Comparison of ENCODE assay signal across 3 cellular contexts in the genomic region with DNA sequence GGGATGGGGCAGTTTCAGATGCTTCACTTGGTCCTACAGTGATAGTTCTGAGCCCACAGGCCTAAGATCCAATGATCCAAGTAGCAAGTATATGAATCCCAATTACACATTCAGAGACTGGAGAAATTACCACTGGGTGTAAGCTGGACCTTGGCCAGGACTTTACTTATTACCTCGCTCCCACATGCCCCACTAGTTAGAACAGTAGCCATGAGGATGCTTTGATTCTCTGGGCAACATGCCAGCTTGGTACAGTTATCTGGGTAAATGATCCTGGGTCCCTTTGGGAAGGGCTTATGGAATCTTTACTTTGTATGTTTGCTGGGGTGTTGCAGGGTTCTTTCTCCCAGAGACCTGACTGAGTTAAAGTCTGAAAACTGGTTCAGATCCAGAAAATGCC.
TF ChIP-seq lines count a peak whose summit lies in the region.

No MANE protein-coding gene starts in this region.

TF ChIP-seq in SK-N-SH, 30 proteins besides CTCF, POLR2A, EP300 and RAD21 (continued from another document and continues in another):
- TF ChIP-seq USF2 (IDR thresholded peaks at IDR 0.05; ENCODE audit: borderline replicate concordance, low read depth, low read length) = no peak
- TF ChIP-seq POLR2AphosphoS5 (IDR thresholded peaks at IDR 0.05; ENCODE audit: low read depth, low read length) = no peak
- TF ChIP-seq YY1 (IDR thresholded peaks at IDR 0.05; ENCODE audit: low read depth) = no peak
- no peak for TF ChIP-seq GATA2 (CRISPR knock-in tag; IDR thresholded peaks at IDR 0.05)
- TF ChIP-seq SMC3 (IDR thresholded peaks at IDR 0.05; ENCODE audit: low read depth, low read length) = no peak
- no peak for TF ChIP-seq IRF3 (IDR thresholded peaks at IDR 0.05; ENCODE audit: low read depth, low read length)
- no peak for TF ChIP-seq MXI1 (IDR thresholded peaks at IDR 0.05; ENCODE audit: low read depth, low read length)
- TF ChIP-seq FOXJ3 (CRISPR knock-in tag; IDR thresholded peaks at IDR 0.05) = no peak
- TF ChIP-seq TEAD4 (IDR thresholded peaks at IDR 0.05; ENCODE audit: borderline replicate concordance, insufficient read depth) = no peak
- TF ChIP-seq, protein P1, sequence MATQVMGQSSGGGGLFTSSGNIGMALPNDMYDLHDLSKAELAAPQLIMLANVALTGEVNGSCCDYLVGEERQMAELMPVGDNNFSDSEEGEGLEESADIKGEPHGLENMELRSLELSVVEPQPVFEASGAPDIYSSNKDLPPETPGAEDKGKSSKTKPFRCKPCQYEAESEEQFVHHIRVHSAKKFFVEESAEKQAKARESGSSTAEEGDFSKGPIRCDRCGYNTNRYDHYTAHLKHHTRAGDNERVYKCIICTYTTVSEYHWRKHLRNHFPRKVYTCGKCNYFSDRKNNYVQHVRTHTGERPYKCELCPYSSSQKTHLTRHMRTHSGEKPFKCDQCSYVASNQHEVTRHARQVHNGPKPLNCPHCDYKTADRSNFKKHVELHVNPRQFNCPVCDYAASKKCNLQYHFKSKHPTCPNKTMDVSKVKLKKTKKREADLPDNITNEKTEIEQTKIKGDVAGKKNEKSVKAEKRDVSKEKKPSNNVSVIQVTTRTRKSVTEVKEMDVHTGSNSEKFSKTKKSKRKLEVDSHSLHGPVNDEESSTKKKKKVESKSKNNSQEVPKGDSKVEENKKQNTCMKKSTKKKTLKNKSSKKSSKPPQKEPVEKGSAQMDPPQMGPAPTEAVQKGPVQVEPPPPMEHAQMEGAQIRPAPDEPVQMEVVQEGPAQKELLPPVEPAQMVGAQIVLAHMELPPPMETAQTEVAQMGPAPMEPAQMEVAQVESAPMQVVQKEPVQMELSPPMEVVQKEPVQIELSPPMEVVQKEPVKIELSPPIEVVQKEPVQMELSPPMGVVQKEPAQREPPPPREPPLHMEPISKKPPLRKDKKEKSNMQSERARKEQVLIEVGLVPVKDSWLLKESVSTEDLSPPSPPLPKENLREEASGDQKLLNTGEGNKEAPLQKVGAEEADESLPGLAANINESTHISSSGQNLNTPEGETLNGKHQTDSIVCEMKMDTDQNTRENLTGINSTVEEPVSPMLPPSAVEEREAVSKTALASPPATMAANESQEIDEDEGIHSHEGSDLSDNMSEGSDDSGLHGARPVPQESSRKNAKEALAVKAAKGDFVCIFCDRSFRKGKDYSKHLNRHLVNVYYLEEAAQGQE (IDR thresholded peaks at IDR 0.05; ENCODE audit: low read depth, low read length) = no peak
- TF ChIP-seq CHD2 (IDR thresholded peaks at IDR 0.05; ENCODE audit: low read length, partially characterized antibody) = no peak
- no peak for TF ChIP-seq MEF2A (IDR thresholded peaks at IDR 0.05; ENCODE audit: borderline replicate concordance, low read depth)
- no peak for TF ChIP-seq FOXM1 (IDR thresholded peaks at IDR 0.05; ENCODE audit: low read depth)
- no peak for TF ChIP-seq NFIC (IDR thresholded peaks at IDR 0.05; ENCODE audit: borderline replicate concordance)
- no peak for TF ChIP-seq SIN3A (IDR thresholded peaks at IDR 0.05; ENCODE audit: borderline replicate concordance, low read depth, low read length)

TF ChIP-seq in SK-N-SH treated with all-trans-retinoic acid at 6 μM for 48 hours, 23 proteins besides CTCF, POLR2A, EP300 and RAD21 (continued from another document and continues in another):
- TF ChIP-seq, protein P2, sequence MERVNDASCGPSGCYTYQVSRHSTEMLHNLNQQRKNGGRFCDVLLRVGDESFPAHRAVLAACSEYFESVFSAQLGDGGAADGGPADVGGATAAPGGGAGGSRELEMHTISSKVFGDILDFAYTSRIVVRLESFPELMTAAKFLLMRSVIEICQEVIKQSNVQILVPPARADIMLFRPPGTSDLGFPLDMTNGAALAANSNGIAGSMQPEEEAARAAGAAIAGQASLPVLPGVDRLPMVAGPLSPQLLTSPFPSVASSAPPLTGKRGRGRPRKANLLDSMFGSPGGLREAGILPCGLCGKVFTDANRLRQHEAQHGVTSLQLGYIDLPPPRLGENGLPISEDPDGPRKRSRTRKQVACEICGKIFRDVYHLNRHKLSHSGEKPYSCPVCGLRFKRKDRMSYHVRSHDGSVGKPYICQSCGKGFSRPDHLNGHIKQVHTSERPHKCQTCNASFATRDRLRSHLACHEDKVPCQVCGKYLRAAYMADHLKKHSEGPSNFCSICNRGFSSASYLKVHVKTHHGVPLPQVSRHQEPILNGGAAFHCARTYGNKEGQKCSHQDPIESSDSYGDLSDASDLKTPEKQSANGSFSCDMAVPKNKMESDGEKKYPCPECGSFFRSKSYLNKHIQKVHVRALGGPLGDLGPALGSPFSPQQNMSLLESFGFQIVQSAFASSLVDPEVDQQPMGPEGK (CRISPR knock-in tag; IDR thresholded peaks at IDR 0.05; ENCODE audit: borderline replicate concordance) = no peak
- TF ChIP-seq CSDC2 (CRISPR knock-in tag; IDR thresholded peaks at IDR 0.05) = no peak
- TF ChIP-seq ARNTL (CRISPR knock-in tag; IDR thresholded peaks at IDR 0.05; ENCODE audit: borderline replicate concordance, low read depth) = no peak
- TF ChIP-seq ZNF70 (CRISPR knock-in tag; IDR thresholded peaks at IDR 0.05) = no peak
- no peak for TF ChIP-seq TSHZ2 (CRISPR knock-in tag; IDR thresholded peaks at IDR 0.05)
- no peak for TF ChIP-seq PPARA (CRISPR knock-in tag; IDR thresholded peaks at IDR 0.05; ENCODE audit: borderline replicate concordance)
- no peak for TF ChIP-seq POU6F1 (CRISPR knock-in tag; IDR thresholded peaks at IDR 0.05; ENCODE audit: borderline replicate concordance, low read depth)
- TF ChIP-seq BACH2 (CRISPR knock-in tag; IDR thresholded peaks at IDR 0.05; ENCODE audit: borderline replicate concordance) = no peak
- TF ChIP-seq ZNF8 (CRISPR knock-in tag; IDR thresholded peaks at IDR 0.05) = no peak
- no peak for TF ChIP-seq ZC3H10 (CRISPR knock-in tag; IDR thresholded peaks at IDR 0.05)
- no peak for TF ChIP-seq GLIS3 (CRISPR knock-in tag; IDR thresholded peaks at IDR 0.05)

TF ChIP-seq in GM23338, 12 proteins besides CTCF, POLR2A, EP300 and RAD21 (continued from another document):
- TF ChIP-seq, protein P3, sequence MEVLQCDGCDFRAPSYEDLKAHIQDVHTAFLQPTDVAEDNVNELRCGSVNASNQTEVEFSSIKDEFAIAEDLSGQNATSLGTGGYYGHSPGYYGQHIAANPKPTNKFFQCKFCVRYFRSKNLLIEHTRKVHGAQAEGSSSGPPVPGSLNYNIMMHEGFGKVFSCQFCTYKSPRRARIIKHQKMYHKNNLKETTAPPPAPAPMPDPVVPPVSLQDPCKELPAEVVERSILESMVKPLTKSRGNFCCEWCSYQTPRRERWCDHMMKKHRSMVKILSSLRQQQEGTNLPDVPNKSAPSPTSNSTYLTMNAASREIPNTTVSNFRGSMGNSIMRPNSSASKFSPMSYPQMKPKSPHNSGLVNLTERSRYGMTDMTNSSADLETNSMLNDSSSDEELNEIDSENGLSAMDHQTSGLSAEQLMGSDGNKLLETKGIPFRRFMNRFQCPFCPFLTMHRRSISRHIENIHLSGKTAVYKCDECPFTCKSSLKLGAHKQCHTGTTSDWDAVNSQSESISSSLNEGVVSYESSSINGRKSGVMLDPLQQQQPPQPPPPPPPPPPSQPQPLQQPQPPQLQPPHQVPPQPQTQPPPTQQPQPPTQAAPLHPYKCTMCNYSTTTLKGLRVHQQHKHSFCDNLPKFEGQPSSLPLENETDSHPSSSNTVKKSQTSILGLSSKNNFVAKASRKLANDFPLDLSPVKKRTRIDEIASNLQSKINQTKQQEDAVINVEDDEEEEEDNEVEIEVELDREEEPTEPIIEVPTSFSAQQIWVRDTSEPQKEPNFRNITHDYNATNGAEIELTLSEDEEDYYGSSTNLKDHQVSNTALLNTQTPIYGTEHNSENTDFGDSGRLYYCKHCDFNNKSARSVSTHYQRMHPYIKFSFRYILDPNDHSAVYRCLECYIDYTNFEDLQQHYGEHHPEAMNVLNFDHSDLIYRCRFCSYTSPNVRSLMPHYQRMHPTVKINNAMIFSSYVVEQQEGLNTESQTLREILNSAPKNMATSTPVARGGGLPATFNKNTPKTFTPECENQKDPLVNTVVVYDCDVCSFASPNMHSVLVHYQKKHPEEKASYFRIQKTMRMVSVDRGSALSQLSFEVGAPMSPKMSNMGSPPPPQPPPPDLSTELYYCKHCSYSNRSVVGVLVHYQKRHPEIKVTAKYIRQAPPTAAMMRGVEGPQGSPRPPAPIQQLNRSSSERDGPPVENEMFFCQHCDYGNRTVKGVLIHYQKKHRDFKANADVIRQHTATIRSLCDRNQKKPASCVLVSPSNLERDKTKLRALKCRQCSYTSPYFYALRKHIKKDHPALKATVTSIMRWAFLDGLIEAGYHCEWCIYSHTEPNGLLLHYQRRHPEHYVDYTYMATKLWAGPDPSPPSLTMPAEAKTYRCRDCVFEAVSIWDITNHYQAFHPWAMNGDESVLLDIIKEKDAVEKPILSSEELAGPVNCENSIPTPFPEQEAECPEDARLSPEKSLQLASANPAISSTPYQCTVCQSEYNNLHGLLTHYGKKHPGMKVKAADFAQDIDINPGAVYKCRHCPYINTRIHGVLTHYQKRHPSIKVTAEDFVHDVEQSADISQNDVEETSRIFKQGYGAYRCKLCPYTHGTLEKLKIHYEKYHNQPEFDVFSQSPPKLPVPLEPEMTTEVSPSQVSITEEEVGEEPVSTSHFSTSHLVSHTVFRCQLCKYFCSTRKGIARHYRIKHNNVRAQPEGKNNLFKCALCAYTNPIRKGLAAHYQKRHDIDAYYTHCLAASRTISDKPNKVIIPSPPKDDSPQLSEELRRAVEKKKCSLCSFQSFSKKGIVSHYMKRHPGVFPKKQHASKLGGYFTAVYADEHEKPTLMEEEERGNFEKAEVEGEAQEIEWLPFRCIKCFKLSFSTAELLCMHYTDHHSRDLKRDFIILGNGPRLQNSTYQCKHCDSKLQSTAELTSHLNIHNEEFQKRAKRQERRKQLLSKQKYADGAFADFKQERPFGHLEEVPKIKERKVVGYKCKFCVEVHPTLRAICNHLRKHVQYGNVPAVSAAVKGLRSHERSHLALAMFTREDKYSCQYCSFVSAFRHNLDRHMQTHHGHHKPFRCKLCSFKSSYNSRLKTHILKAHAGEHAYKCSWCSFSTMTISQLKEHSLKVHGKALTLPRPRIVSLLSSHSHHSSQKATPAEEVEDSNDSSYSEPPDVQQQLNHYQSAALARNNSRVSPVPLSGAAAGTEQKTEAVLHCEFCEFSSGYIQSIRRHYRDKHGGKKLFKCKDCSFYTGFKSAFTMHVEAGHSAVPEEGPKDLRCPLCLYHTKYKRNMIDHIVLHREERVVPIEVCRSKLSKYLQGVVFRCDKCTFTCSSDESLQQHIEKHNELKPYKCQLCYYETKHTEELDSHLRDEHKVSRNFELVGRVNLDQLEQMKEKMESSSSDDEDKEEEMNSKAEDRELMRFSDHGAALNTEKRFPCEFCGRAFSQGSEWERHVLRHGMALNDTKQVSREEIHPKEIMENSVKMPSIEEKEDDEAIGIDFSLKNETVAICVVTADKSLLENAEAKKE (CRISPR knock-in tag; IDR thresholded peaks at IDR 0.05) = no peak
- TF ChIP-seq ZNF114 (CRISPR knock-in tag; IDR thresholded peaks at IDR 0.05) (no peak), CREB1 (CRISPR knock-in tag; IDR thresholded peaks at IDR 0.05; ENCODE audit: low read depth) (no peak), STAT1 (IDR thresholded peaks at IDR 0.05; ENCODE audit: unreplicated experiment) (no peak), ZNF331 (CRISPR knock-in tag; IDR thresholded peaks at IDR 0.05; ENCODE audit: low read depth) (no peak)
- TF ChIP-seq, protein P1 (IDR thresholded peaks at IDR 0.05; ENCODE audit: unreplicated experiment) = no peak
